8 cellular contexts compared by ENCODE assay signal in the genomic region with DNA sequence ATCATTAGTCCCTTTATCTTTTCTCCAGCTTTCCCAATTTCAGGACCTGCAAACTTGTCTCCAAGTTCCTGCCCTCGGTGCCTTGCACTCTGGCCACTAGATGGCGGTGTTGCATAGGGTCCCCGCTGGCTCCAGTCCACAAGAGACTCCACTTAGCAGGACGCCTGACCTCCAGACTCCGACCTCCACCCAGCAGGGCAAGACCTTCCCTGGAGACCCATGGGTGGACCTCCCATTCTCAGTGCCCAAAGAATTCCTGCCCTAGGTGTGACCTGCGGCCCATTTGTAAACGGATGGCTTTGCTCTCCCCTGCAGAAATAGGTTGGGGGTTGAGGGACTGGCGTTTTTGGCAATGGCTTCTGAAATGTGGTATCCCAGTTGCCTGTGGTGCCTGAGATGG.
DNase-seq lines count a peak whose midpoint lies in the region; ATAC-seq and TF ChIP-seq lines count a peak whose summit lies in the region.

No MANE protein-coding gene starts in this region.

- DNase-seq in HuH-7 (ENCODE audit: low spot score) (peak; percentile 95), SJSA1 (ENCODE audit: low read depth in 1 of 2, low spot score in 2 of 2) (peak; percentile 64 to 81), foreskin keratinocyte (peak in 1 of 2 donors; percentile 39), osteoblast (ENCODE audit: insufficient read length, low spot score, missing footprints) (peak; percentile 92), thoracic aorta (ENCODE audit: low spot score) (peak; percentile 31)
- peak; percentile 54 for DNase-seq in activated effector memory CD4-positive, alpha-beta T cell treated with Interleukin-2 at 50 U/mL for 16 hours

- H3K27me3 ChIP-seq in DOHH2 (ENCODE audit: control insufficient read depth, low read length) (peaks cover 14% of the 10 kb centered on the region; the same call in 1 of the 2 replicates), SJSA1 (replicated peaks) (no peaks in the 10 kb centered on the region), foreskin keratinocyte (peaks cover 31% of the 10 kb centered on the region), osteoblast (ENCODE audit: insufficient read depth, low read length) (no peaks in the 10 kb centered on the region), thoracic aorta (replicated peaks; ENCODE audit: insufficient read depth) (no peaks in the 10 kb centered on the region)

- no peaks in the 10 kb centered on the region for H3K9me2 ChIP-seq in DOHH2 (replicated peaks; ENCODE audit: control insufficient read depth, low read length)

- H3K27ac ChIP-seq in DOHH2 (ENCODE audit: low read depth, low read length) (no peak overlapping the region), SJSA1 (no peak overlapping the region), foreskin keratinocyte (no peak overlapping the region), osteoblast (ENCODE audit: low read depth, low read length) (no peak overlapping the region), thoracic aorta (no peak overlapping the region)

- TF ChIP-seq CTCF in DOHH2 (IDR thresholded peaks at IDR 0.05; ENCODE audit: low read depth, low read length, poor library complexity, severe bottlenecking): peak; percentile 94
- TF ChIP-seq CTCF in foreskin keratinocyte (conservative IDR thresholded peaks at IDR 0.05): peak; percentile 97
- peak; percentile 99 for TF ChIP-seq CTCF in osteoblast (IDR thresholded peaks at IDR 0.05; ENCODE audit: extremely low read depth, low read depth, low read length)
- TF ChIP-seq CTCF in thoracic aorta (IDR thresholded peaks at IDR 0.05): peak; percentile 96

- H4K20me1 ChIP-seq in DOHH2 (ENCODE audit: control insufficient read depth, insufficient read depth, low read depth, low read length) (no peaks in the 10 kb centered on the region), osteoblast (ENCODE audit: insufficient read depth, low read length) (no peaks in the 10 kb centered on the region)

- H3K4me3 ChIP-seq in DOHH2 (ENCODE audit: low read length): no peak overlapping the region
- H3K4me3 ChIP-seq in SJSA1: no peak overlapping the region
- H3K4me3 ChIP-seq in osteoblast (ENCODE audit: insufficient read depth, low read length): no peak overlapping the region
- no peak overlapping the region for H3K4me3 ChIP-seq in thoracic aorta

- H2AFZ ChIP-seq in osteoblast (ENCODE audit: low read length): no peak overlapping the region

- H3K79me2 ChIP-seq in DOHH2 (ENCODE audit: control insufficient read depth, low read length): no peaks in the 10 kb centered on the region
- H3K79me2 ChIP-seq in osteoblast (ENCODE audit: insufficient read depth, low read length): no peaks in the 10 kb centered on the region

- H3F3A ChIP-seq in DOHH2 (ENCODE audit: control insufficient read depth, insufficient read depth): no peaks in the 10 kb centered on the region

- H3K4me1 ChIP-seq in DOHH2 (ENCODE audit: control insufficient read depth, low read length): peaks cover 17% of the 10 kb centered on the region
- peaks cover 26% of the 10 kb centered on the region for H3K4me1 ChIP-seq in SJSA1 (replicated peaks)
- no peaks in the 10 kb centered on the region for H3K4me1 ChIP-seq in foreskin keratinocyte
- peaks cover 16% of the 10 kb centered on the region for H3K4me1 ChIP-seq in osteoblast (ENCODE audit: insufficient read depth, low read length)
- H3K4me1 ChIP-seq in thoracic aorta (ENCODE audit: control insufficient read depth in 1 of 2, low read depth in 2 of 2): no peaks in the 10 kb centered on the region

- no peaks in the 10 kb centered on the region for H3K36me3 ChIP-seq in DOHH2 (ENCODE audit: control insufficient read depth, low read length)
- no peaks in the 10 kb centered on the region for H3K36me3 ChIP-seq in SJSA1
- no peaks in the 10 kb centered on the region for H3K36me3 ChIP-seq in osteoblast (ENCODE audit: insufficient read depth, low read length)
- no peaks in the 10 kb centered on the region for H3K36me3 ChIP-seq in thoracic aorta

- no peak overlapping the region for H3K4me2 ChIP-seq in DOHH2 (ENCODE audit: low read length)
- H3K4me2 ChIP-seq in osteoblast (ENCODE audit: insufficient read depth, low read length): peak overlapping the region; percentile 55

- H3K9me3 ChIP-seq in DOHH2 (ENCODE audit: control insufficient read depth, insufficient read depth, low read length) (no peaks in the 10 kb centered on the region), SJSA1 (replicated peaks) (no peaks in the 10 kb centered on the region), osteoblast (ENCODE audit: low read depth, low read length) (no peaks in the 10 kb centered on the region), thoracic aorta (no peaks in the 10 kb centered on the region)

- ATAC-seq in foreskin keratinocyte (peak; percentile 21), thoracic aorta (ENCODE audit: insufficient number of reproducible peaks, low FRiP score, low read depth) (no peak), GM19023 (IDR thresholded peaks at IDR 0.05; ENCODE audit: unreplicated experiment) (no peak)
